Comparison of ENCODE assay signal across 8 cellular contexts in genomic region chr2:172101707-172102158, GRCh38. TPM values are rescaled to one million over a fixed set of nuclear protein-coding genes. Genes with fewer than 3 reads are reported as not detected.
DNase-seq lines count a peak whose midpoint lies in the region; ATAC-seq lines count a peak whose summit lies in the region.

No MANE protein-coding gene starts in this region.

- H2BK5ac ChIP-seq in mesenchymal stem cell (ENCODE audit: low read depth, low read length, poor library complexity, severe bottlenecking): no peak overlapping the region

- DNase-seq in DMS53 (lab: John Stamatoyannopoulos, UW) (peak; percentile 83), adipocyte (ENCODE audit: low read depth) (no peak), mesenchymal stem cell (no peak), cerebellum (ENCODE audit: low spot score) (no peak)
- DNase-seq in Jurkat, Clone E6-1 (ENCODE audit: low read depth, low spot score): no peak
- DNase-seq in activated CD4-positive, CD25-positive, alpha-beta regulatory T cell treated with anti-CD3 and anti-CD28 coated beads, Interleukin-2, amount 50 U/mL, for 72 hours: no peak

- H3K27ac ChIP-seq in mesenchymal stem cell (ENCODE audit: low read length, poor library complexity, severe bottlenecking): no peak overlapping the region

- WGBS in mesenchymal stem cell: under 1% methylated on average over 16 of the region's 27 CpGs

- peaks cover 58% of the 10 kb centered on the region for H3K4me1 ChIP-seq in adipocyte (ENCODE audit: control insufficient read depth, insufficient read depth, low read length)
- peaks cover 62% of the 10 kb centered on the region for H3K4me1 ChIP-seq in mesenchymal stem cell (ENCODE audit: control insufficient read depth, insufficient read depth, low read depth, low read length)

- no peaks in the 10 kb centered on the region for H3K79me1 ChIP-seq in mesenchymal stem cell (replicated peaks; ENCODE audit: low read length, poor library complexity, severe bottlenecking)

- H2AK5ac ChIP-seq in mesenchymal stem cell (ENCODE audit: low read length, severe bottlenecking): no peak overlapping the region

- H2AFZ ChIP-seq in mesenchymal stem cell (ENCODE audit: low read depth, low read length): no peak overlapping the region

- H4K91ac ChIP-seq in mesenchymal stem cell (ENCODE audit: low read length): no peak overlapping the region

- no peak overlapping the region for H3K4ac ChIP-seq in mesenchymal stem cell (ENCODE audit: low read depth in 1 of 2, low read length in 2 of 2)

- no peaks in the 10 kb centered on the region for H3K9me3 ChIP-seq in adipocyte (ENCODE audit: control insufficient read depth, low read length)
- no peaks in the 10 kb centered on the region for H3K9me3 ChIP-seq in mesenchymal stem cell (ENCODE audit: control insufficient read depth, low read length)

- H4K8ac ChIP-seq in mesenchymal stem cell (ENCODE audit: low read length): no peak overlapping the region

- H2BK15ac ChIP-seq in mesenchymal stem cell (ENCODE audit: low read depth, poor library complexity, severe bottlenecking): no peak overlapping the region

- ATAC-seq in HG03196 (IDR thresholded peaks at IDR 0.05; ENCODE audit: unreplicated experiment) (no peak), GM21723 (IDR thresholded peaks at IDR 0.05; ENCODE audit: unreplicated experiment) (no peak)

- H2BK120ac ChIP-seq in mesenchymal stem cell (ENCODE audit: low read depth, low read length): no peak overlapping the region

- peak overlapping the region in 1 of 2 experiments; percentile 92 for H3K23ac ChIP-seq in mesenchymal stem cell (ENCODE audit: low read length in 2 of 2)

- no peak overlapping the region for H3K18ac ChIP-seq in mesenchymal stem cell (ENCODE audit: low read depth in 1 of 2, low read length in 2 of 2)

- peak overlapping the region; percentile 99 for H3K4me2 ChIP-seq in mesenchymal stem cell (ENCODE audit: low read length, poor library complexity, severe bottlenecking)

- H3K27me3 ChIP-seq in adipocyte (replicated peaks; ENCODE audit: control insufficient read depth, insufficient read depth, low read length): peaks cover 20% of the 10 kb centered on the region
- H3K27me3 ChIP-seq in mesenchymal stem cell (ENCODE audit: control insufficient read depth in 1 of 2, insufficient read depth in 1 of 2, low read length in 2 of 2): peaks cover 47 to 81% of the 10 kb centered on the region in 2 experiments

- H3K9ac ChIP-seq in adipocyte (ENCODE audit: low read length) (peak overlapping the region; percentile 42), mesenchymal stem cell (ENCODE audit: low read length) (no peak overlapping the region)

- H3K14ac ChIP-seq in mesenchymal stem cell (ENCODE audit: low read length in 2 of 2): no peak overlapping the region

- no peak overlapping the region for H2BK12ac ChIP-seq in mesenchymal stem cell (ENCODE audit: low read length in 2 of 2)

- H3K36me3 ChIP-seq in adipocyte (ENCODE audit: control insufficient read depth, insufficient read depth, low read length, severe bottlenecking): no peaks in the 10 kb centered on the region
- no peaks in the 10 kb centered on the region for H3K36me3 ChIP-seq in mesenchymal stem cell (ENCODE audit: control insufficient read depth in 1 of 2, insufficient read depth in 2 of 2, low read depth in 1 of 2, low read length in 2 of 2)

- peak overlapping the region; percentile 68 for H3K4me3 ChIP-seq in Jurkat, Clone E6-1 (ENCODE audit: low read length)
- H3K4me3 ChIP-seq in adipocyte (ENCODE audit: low read length) (peak overlapping the region; percentile 81), mesenchymal stem cell (ENCODE audit: insufficient read depth in 1 of 2, low read depth in 1 of 2, low read length in 2 of 2) (peak overlapping the region; percentile 69 to 83)

RNA-seq across cellular contexts. Expression of gene DLX2, which starts 1.0 kb away (rescaled TPM):
- polyA plus RNA-seq in Jurkat, Clone E6-1 (2012; ENCODE audit: insufficient read depth, insufficient read length): 0.42 TPM
- polyA plus RNA-seq in mesenchymal stem cell (2013, experiment 1 of 2): 0.01 TPM
- polyA plus RNA-seq in mesenchymal stem cell (2013, experiment 2 of 2): 0.01 TPM
- not detected for total RNA-seq in cerebellum

RNA-seq across cellular contexts. Expression of gene DLX1, which starts 16.4 kb away (rescaled TPM):
- 2.7 TPM for polyA plus RNA-seq in Jurkat, Clone E6-1 (2012; ENCODE audit: insufficient read depth, insufficient read length)
- 0.04 TPM for polyA plus RNA-seq in mesenchymal stem cell (2013, experiment 1 of 2)
- 0.08 TPM for polyA plus RNA-seq in mesenchymal stem cell (2013, experiment 2 of 2)
- total RNA-seq in cerebellum: not detected
